In genomic region chr12:49131051-49131972, GRCh38 we compare ENCODE assay signal across 8 cellular contexts. TPM values are rescaled to one million over a fixed set of nuclear protein-coding genes. Genes with fewer than 3 reads are reported as not detected.
DNase-seq lines count a peak whose midpoint lies in the region; ATAC-seq and TF ChIP-seq lines count a peak whose summit lies in the region.

Gene TUBA1B, minus strand, starts transcription at chr12:49131395. Its CDS starts 95 bp downstream, at chr12:49131300.

- peak within 1 kb of the TSS; percentile 98 for H3K27ac ChIP-seq in temporal lobe (ENCODE audit: low read depth, low read length)

- peak within 1 kb of the TSS; percentile 99 to 100 for H3K27ac Mint-ChIP-seq in activated naive CD4-positive, alpha-beta T cell treated with anti-CD3 and anti-CD28 coated beads, Interleukin-2, amount 50 U/mL, for 72 hours

- POLR2A ChIA-PET in GM10248 (lab: Yijun Ruan, JAX) = interaction anchor here (0.6 to 2.9 kb wide), 38 partner anchors 8 to 571 kb away, joined by 3 to 33 read pairs (median 6); partner anchors contain the start of genes LMBR1L, RHEBL1, TROAP and TUBA1A

- CTCF ChIA-PET in GM10248 (lab: Yijun Ruan, JAX) = interaction anchor here (0.7 to 7.3 kb wide), 27 partner anchors 9 to 166 kb away, joined by 3 to 85 read pairs (median 5); partner anchors contain the start of genes DHH, LMBR1L and TUBA1A

- TF ChIP-seq CTCF in GM10248 (IDR thresholded peaks at IDR 0.05; ENCODE audit: control extremely low read depth, extremely low read depth, low read depth, missing control alignments) (no peak), omental fat pad (IDR thresholded peaks at IDR 0.05) (no peak)

- H3K9me3 Mint-ChIP-seq in activated naive CD4-positive, alpha-beta T cell treated with anti-CD3 and anti-CD28 coated beads, Interleukin-2, amount 50 U/mL, for 72 hours = no peaks in the 10 kb centered on the region

- ATAC-seq in HG02588 (IDR thresholded peaks at IDR 0.05; ENCODE audit: unreplicated experiment) (peak; percentile 57), omental fat pad (ENCODE audit: low FRiP score) (peak; percentile 94)
- peak; percentile 78 to 81 for ATAC-seq in activated naive CD4-positive, alpha-beta T cell treated with anti-CD3 and anti-CD28 coated beads, Interleukin-2, amount 50 U/mL, for 72 hours

- DNase-seq in GM10248 (ENCODE audit: extremely low spot score) = peak; percentile 97
- peak; percentile 72 for DNase-seq in NCI-H1092 treated with DMSO at 0.1 percent for 48 hours (lab: John Stamatoyannopoulos, UW)
- DNase-seq in SKM-1 treated with dmso at 0.1 percent for 144 hours (lab: John Stamatoyannopoulos, UW; ENCODE audit: unreplicated experiment) = peak; percentile 55
- DNase-seq in activated naive CD4-positive, alpha-beta T cell treated with anti-CD3 and anti-CD28 coated beads, Interleukin-2, amount 50 U/mL, for 72 hours (ENCODE audit: low spot score in 2 of 2) = peak; percentile 92 to 95
- no peak for DNase-seq in glomerular endothelial cell (ENCODE audit: extremely low read depth, low read depth, low spot score)
- DNase-seq in omental fat pad (ENCODE audit: low spot score) = peak; percentile 73

- H3K36me3 Mint-ChIP-seq in activated naive CD4-positive, alpha-beta T cell treated with anti-CD3 and anti-CD28 coated beads, Interleukin-2, amount 50 U/mL, for 72 hours = peaks cover 40 to 45% of the 10 kb centered on the region in 2 donors

RNA-seq across cellular contexts. Expression of gene TUBA1B, which starts in this region (rescaled TPM):
- total RNA-seq in activated naive CD4-positive, alpha-beta T cell treated with anti-CD3 and anti-CD28 coated beads, Interleukin-2, amount 50 U/mL, for 72 hours = 1,000 to 10,000 TPM; 2,180 to 2,388 TPM
- total RNA-seq in glomerular endothelial cell (1,215 and 1,250 TPM in 2 replicates), omental fat pad (1,000 to 10,000 TPM in 1 of 4 donors, 100 to 1,000 TPM in 3; 608 to 1,018 (median 745) TPM), temporal lobe (782 TPM)
